1 cellular context compared by ENCODE assay signal in genomic region chr1:223209992-223210785, GRCh38.
TF ChIP-seq lines count a peak whose summit lies in the region.

No MANE protein-coding gene starts in this region.

TF ChIP-seq in K562, 482 proteins besides CTCF, POLR2A, EP300 and RAD21 (continued from another document):
- TF ChIP-seq, protein P1, sequence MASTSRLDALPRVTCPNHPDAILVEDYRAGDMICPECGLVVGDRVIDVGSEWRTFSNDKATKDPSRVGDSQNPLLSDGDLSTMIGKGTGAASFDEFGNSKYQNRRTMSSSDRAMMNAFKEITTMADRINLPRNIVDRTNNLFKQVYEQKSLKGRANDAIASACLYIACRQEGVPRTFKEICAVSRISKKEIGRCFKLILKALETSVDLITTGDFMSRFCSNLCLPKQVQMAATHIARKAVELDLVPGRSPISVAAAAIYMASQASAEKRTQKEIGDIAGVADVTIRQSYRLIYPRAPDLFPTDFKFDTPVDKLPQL (IDR thresholded peaks at IDR 0.05; ENCODE audit: extremely low read depth, insufficient read length) = no peak
- TF ChIP-seq E2F3 (CRISPR knock-in tag; IDR thresholded peaks at IDR 0.05) (no peak), BCOR (IDR thresholded peaks at IDR 0.05) (peak; percentile 93), ARID1B (IDR thresholded peaks at IDR 0.05) (0 out of 2 replicates have a peak, but pooled peaks have one; percentile 9), MNT (conservative IDR thresholded peaks at IDR 0.05) (0 out of 4 replicates have a peak, but pooled peaks of 1 of the 2 experiments have one; percentile 16), PHTF2 (CRISPR knock-in tag; IDR thresholded peaks at IDR 0.05) (no peak), NR2C2 (CRISPR knock-in tag; IDR thresholded peaks at IDR 0.05) (no peak), NR2C2 (tag; IDR thresholded peaks at IDR 0.05) (0 out of 2 replicates have a peak, but pooled peaks have one; percentile 59), CHD4 (IDR thresholded peaks at IDR 0.05; ENCODE audit: insufficient read depth, insufficient replicate concordance, low read depth, low read length, poor library complexity, severe bottlenecking) (peak; percentile 82), TGIF2 (CRISPR knock-in tag; IDR thresholded peaks at IDR 0.05) (no peak), SMARCA5 (IDR thresholded peaks at IDR 0.05) (peak; percentile 35; the same call in 1 of the 2 replicates), MAFG (tag; conservative IDR thresholded peaks at IDR 0.05) (peak; percentile 86), ZNF274 (IDR thresholded peaks at IDR 0.05; ENCODE audit: borderline replicate concordance, low read depth, low read length) (no peak), SMAD1 (IDR thresholded peaks at IDR 0.05; ENCODE audit: low read depth, low read length, partially characterized antibody) (no peak), ZNF707 (CRISPR knock-in tag; conservative IDR thresholded peaks at IDR 0.05) (no peak), PHF20 (IDR thresholded peaks at IDR 0.05; ENCODE audit: partially characterized antibody) (peak; percentile 19), RBM25 (IDR thresholded peaks at IDR 0.05; ENCODE audit: low read depth, low read length, severe bottlenecking) (peak; percentile 95), KDM1A (IDR thresholded peaks at IDR 0.05) (peak; percentile 36 to 45; a peak in 3 of 4 replicates), ATF3 (IDR thresholded peaks at IDR 0.05) (peak; percentile 72), ATF3 (CRISPR knock-in tag; conservative IDR thresholded peaks at IDR 0.05) (no peak), NR3C1 (CRISPR knock-in tag; IDR thresholded peaks at IDR 0.05) (no peak), CEBPB (tag; IDR thresholded peaks at IDR 0.05) (peak; percentile 45), RCOR1 (IDR thresholded peaks at IDR 0.05; ENCODE audit: borderline replicate concordance in 1 of 2, low read depth in 2 of 2, low read length in 2 of 2) (0 out of 4 replicates have a peak, but pooled peaks of 1 of the 2 experiments have one; percentile 22), TOE1 (IDR thresholded peaks at IDR 0.05; ENCODE audit: borderline replicate concordance) (no peak), TOE1 (CRISPR knock-in tag; IDR thresholded peaks at IDR 0.05; ENCODE audit: borderline replicate concordance, low read depth) (no peak), SMAD4 (CRISPR knock-in tag; conservative IDR thresholded peaks at IDR 0.05) (no peak), STAG1 (CRISPR knock-in tag; IDR thresholded peaks at IDR 0.05; ENCODE audit: borderline replicate concordance) (no peak), ZNF778 (CRISPR knock-in tag; IDR thresholded peaks at IDR 0.05) (no peak), POLR2H (tag; IDR thresholded peaks at IDR 0.05; ENCODE audit: low read depth) (no peak), FIP1L1 (IDR thresholded peaks at IDR 0.05; ENCODE audit: low read depth, low read length, poor library complexity, severe bottlenecking) (no peak), FOXP1 (CRISPR knock-in tag; IDR thresholded peaks at IDR 0.05) (peak; percentile 13; the same call in 1 of the 2 replicates), RBM17 (IDR thresholded peaks at IDR 0.05; ENCODE audit: borderline replicate concordance, low read depth, low read length) (no peak)
- TF ChIP-seq, protein P2, sequence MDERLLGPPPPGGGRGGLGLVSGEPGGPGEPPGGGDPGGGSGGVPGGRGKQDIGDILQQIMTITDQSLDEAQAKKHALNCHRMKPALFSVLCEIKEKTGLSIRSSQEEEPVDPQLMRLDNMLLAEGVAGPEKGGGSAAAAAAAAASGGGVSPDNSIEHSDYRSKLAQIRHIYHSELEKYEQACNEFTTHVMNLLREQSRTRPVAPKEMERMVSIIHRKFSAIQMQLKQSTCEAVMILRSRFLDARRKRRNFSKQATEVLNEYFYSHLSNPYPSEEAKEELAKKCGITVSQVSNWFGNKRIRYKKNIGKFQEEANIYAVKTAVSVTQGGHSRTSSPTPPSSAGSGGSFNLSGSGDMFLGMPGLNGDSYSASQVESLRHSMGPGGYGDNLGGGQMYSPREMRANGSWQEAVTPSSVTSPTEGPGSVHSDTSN (CRISPR knock-in tag; IDR thresholded peaks at IDR 0.05; ENCODE audit: low read depth) = no peak
- TF ChIP-seq, protein P2 (tag; conservative IDR thresholded peaks at IDR 0.05; ENCODE audit: low read depth) = 0 out of 2 replicates have a peak, but pooled peaks have one; percentile 33
TF ChIP-seq in K562: peak in this region for 20.
